In genomic region chr21:21199342-21200102, GRCh38 we compare ENCODE assay signal across 1 cellular context.
TF ChIP-seq lines count a peak whose summit lies in the region.

No MANE protein-coding gene starts in this region.

TF ChIP-seq in HEK293T, 16 proteins besides CTCF, POLR2A, EP300 and RAD21 (continued from another document):
- TF ChIP-seq ZNF384 (IDR thresholded peaks at IDR 0.05) (no peak), HDGF (IDR thresholded peaks at IDR 0.05; ENCODE audit: borderline replicate concordance) (no peak)
